In genomic region chr2:70374616-70375015, GRCh38 we compare ENCODE assay signal across 27 cellular contexts.
"Had no signal": no experiment of that assay in that cellular context is flagged by ENCODE, and none has a peak within 500 bp of the region (broad histone marks: within the 10 kb centered on the region; RNA-seq: fewer than 3 reads in every experiment).

No MANE protein-coding gene starts in this region.

- ATAC-seq: activated CD4-positive, alpha-beta T cell treated with anti-CD3 and anti-CD28 coated beads for 36 hours; activated CD4-positive, CD25-positive, alpha-beta regulatory T cell treated with anti-CD3 and anti-CD28 coated beads, Interleukin-2, amount 50 U/mL, for 24 hours; activated naive CD8-positive, alpha-beta T cell treated with anti-CD3 and anti-CD28 coated beads, Interleukin-2, amount 50 U/mL, for 24 hours; Panc1; WTC11 had no signal

- H3K9me3 ChIP-seq: SJSA1, SK-N-SH had no signal

- H3K27ac ChIP-seq: SJSA1 had no signal

- DNase-seq: activated CD4-positive, alpha-beta memory T cell treated with anti-CD3 and anti-CD28 coated beads for 36 hours; activated CD4-positive, alpha-beta T cell treated with anti-CD3 and anti-CD28 coated beads for 36 hours; activated CD4-positive, alpha-beta T cell treated with anti-CD3 and anti-CD28 coated beads, Interleukin-2, amount 10 ng/mL, durations not matched to agents 7 days and 5 days; activated CD8-positive, alpha-beta memory T cell treated with anti-CD3 and anti-CD28 coated beads, Interleukin-2, amount 50 U/mL, for 4 hours; activated effector memory CD4-positive, alpha-beta T cell treated with Interleukin-2 at 50 U/mL for 16 hours; activated naive CD4-positive, alpha-beta T cell treated with anti-CD3 and anti-CD28 coated beads, Interleukin-2, amount 10 ng/mL, durations not matched to agents 7 days and 5 days; activated naive CD8-positive, alpha-beta T cell treated with anti-CD3 and anti-CD28 coated beads, Interleukin-2, amount 50 U/mL, for 24 hours; activated T-cell treated with anti-CD3 and anti-CD28 coated beads, Interleukin-2, amount 50 U/mL, for 48 hours; caudate nucleus; cerebellar nuclear complex; Karpas-422; KBM-7; NCI-H1048; NCI-H1105 treated with DMSO at 0.1 percent for 48 hours; NCI-H1436; NCI-H187; NCI-H2029 treated with DMSO at 0.1 percent for 48 hours; NCI-H2107; NCI-H226; NCI-H446 treated with DMSO at 0.1 percent for 48 hours; NCI-H524 treated with DMSO at 0.1 percent for 48 hours; SHP77 treated with DMSO at 0.1 percent for 48 hours; SK-N-SH had no signal

- H3K9ac ChIP-seq: SK-N-SH had no signal

- H3K4me3 ChIP-seq: SJSA1 had no signal

- H3K4me2 ChIP-seq: SK-N-SH had no signal

- H3K36me3 ChIP-seq: SJSA1 had no signal
